30 cellular contexts compared by ENCODE assay signal in genomic region chr5:68189613-68190012, GRCh38. TPM values are rescaled to one million over a fixed set of nuclear protein-coding genes. Genes with fewer than 3 reads are reported as not detected.
DNase-seq lines count a peak whose midpoint lies in the region; ATAC-seq and TF ChIP-seq lines count a peak whose summit lies in the region.
"Had no signal": no experiment of that assay in that cellular context is flagged by ENCODE, and none has a peak within 500 bp of the region (broad histone marks: within the 10 kb centered on the region; RNA-seq: fewer than 3 reads in every experiment).

No MANE protein-coding gene starts in this region.

- no peak overlapping the region for H3K4me3 Mint-ChIP-seq in neural progenitor cell
- no peak overlapping the region for H3K4me3 Mint-ChIP-seq in activated CD8-positive, alpha-beta memory T cell treated with anti-CD3 and anti-CD28 coated beads, Interleukin-2, amount 10 ng/mL, durations not matched to agents 7 days and 5 days
- H3K4me3 Mint-ChIP-seq: activated CD4-positive, alpha-beta memory T cell treated with anti-CD3 and anti-CD28 coated beads, Interleukin-2, amount 10 ng/mL, durations not matched to agents 7 days and 5 days; activated naive CD4-positive, alpha-beta T cell treated with anti-CD3 and anti-CD28 coated beads for 36 hours; activated T-helper 1 cell treated with anti-CD3 and anti-CD28 coated beads, Interleukin-12 subunit alpha, Interleukin-12 subunit beta, Interleukin-2, Interleukin-4 antibody, amounts not matched to agents 30 ng/mL and 10 ng/mL and 1 ng/mL, durations not matched to agents 14 hours and 24 hours and 36 hours; IgD-negative memory B cell; naive B cell; stimulated activated naive CD8-positive, alpha-beta T cell treated with anti-CD3 and anti-CD28 coated beads, Interleukin-15, amount 100 ng/mL, for 72 hours; T-helper 2 cell treated with Interferon-gamma antibody and Interleukin-4, amounts not matched to agents 5 μg/mL and 100 μg/mL, for 36 hours had no signal

- H3K4me1 ChIP-seq in OCI-LY7 (ENCODE audit: insufficient read depth, low read length, poor library complexity, severe bottlenecking) (peaks cover 33% of the 10 kb centered on the region), neural progenitor cell (peaks cover 16% of the 10 kb centered on the region)
- H3K4me1 ChIP-seq: thyroid gland had no signal

- H3K27me3 ChIP-seq in neural progenitor cell = peaks cover 16% of the 10 kb centered on the region
- H3K27me3 ChIP-seq: BLaER1, gastrocnemius medialis, right lobe of liver, thyroid gland had no signal

- H3F3A ChIP-seq in neural progenitor cell (ENCODE audit: low read depth) = peaks cover 10% of the 10 kb centered on the region

- peaks cover 5% of the 10 kb centered on the region for H3K27me3 Mint-ChIP-seq in neural progenitor cell (ENCODE audit: insufficient read depth, low read depth)
- H3K27me3 Mint-ChIP-seq in activated CD8-positive, alpha-beta memory T cell treated with anti-CD3 and anti-CD28 coated beads, Interleukin-2, amount 10 ng/mL, durations not matched to agents 7 days and 5 days = no peaks in the 10 kb centered on the region
- H3K27me3 Mint-ChIP-seq: activated CD4-positive, alpha-beta memory T cell treated with anti-CD3 and anti-CD28 coated beads, Interleukin-2, amount 10 ng/mL, durations not matched to agents 7 days and 5 days; naive B cell; stimulated activated naive CD8-positive, alpha-beta T cell treated with anti-CD3 and anti-CD28 coated beads, Interleukin-15, amount 100 ng/mL, for 72 hours had no signal

- no peak overlapping the region for H3K4me3 ChIP-seq in OCI-LY7 (ENCODE audit: low read depth, low read length, poor library complexity, severe bottlenecking)
- H3K4me3 ChIP-seq in neural progenitor cell = no peak overlapping the region
- H3K4me3 ChIP-seq: BLaER1, gastrocnemius medialis, right lobe of liver, thyroid gland had no signal

- H3K36me3 ChIP-seq in OCI-LY7 (ENCODE audit: insufficient read depth, low read length) = no peaks in the 10 kb centered on the region
- no peaks in the 10 kb centered on the region for H3K36me3 ChIP-seq in neural progenitor cell
- H3K36me3 ChIP-seq: BLaER1, gastrocnemius medialis, right lobe of liver, thyroid gland had no signal

- TF ChIP-seq CTCF in OCI-LY7 (conservative IDR thresholded peaks at IDR 0.05; ENCODE audit: low read length) (no peak), neural progenitor cell (IDR thresholded peaks at IDR 0.05) (no peak)

- H3K36me3 Mint-ChIP-seq in neural progenitor cell = no peaks in the 10 kb centered on the region
- no peaks in the 10 kb centered on the region for H3K36me3 Mint-ChIP-seq in activated CD8-positive, alpha-beta memory T cell treated with anti-CD3 and anti-CD28 coated beads, Interleukin-2, amount 10 ng/mL, durations not matched to agents 7 days and 5 days
- H3K36me3 Mint-ChIP-seq: brain, naive B cell had no signal

- H3K9me3 Mint-ChIP-seq in neural progenitor cell = peaks cover 3% of the 10 kb centered on the region
- H3K9me3 Mint-ChIP-seq in activated CD8-positive, alpha-beta memory T cell treated with anti-CD3 and anti-CD28 coated beads, Interleukin-2, amount 10 ng/mL, durations not matched to agents 7 days and 5 days (ENCODE audit: low read depth) = no peaks in the 10 kb centered on the region
- H3K9me3 Mint-ChIP-seq: activated CD4-positive, alpha-beta memory T cell treated with anti-CD3 and anti-CD28 coated beads, Interleukin-2, amount 10 ng/mL, durations not matched to agents 7 days and 5 days; activated naive CD4-positive, alpha-beta T cell treated with anti-CD3 and anti-CD28 coated beads for 36 hours; activated T-helper 1 cell treated with anti-CD3 and anti-CD28 coated beads, Interleukin-12 subunit alpha, Interleukin-12 subunit beta, Interleukin-2, Interleukin-4 antibody, amounts not matched to agents 30 ng/mL and 10 ng/mL and 1 ng/mL, durations not matched to agents 14 hours and 24 hours and 36 hours; naive B cell; stimulated activated naive CD8-positive, alpha-beta T cell treated with anti-CD3 and anti-CD28 coated beads, Interleukin-15, amount 100 ng/mL, for 72 hours; T-helper 2 cell treated with Interferon-gamma antibody and Interleukin-4, amounts not matched to agents 5 μg/mL and 100 μg/mL, for 36 hours had no signal

- no TSS peak for BruUV-seq in OCI-LY7 (replicated peaks; lab: Mats Ljungman, UMichigan)

- intact Hi-C loops in OCI-LY7 (cut with micrococcal nuclease; ENCODE audit: unreplicated experiment) = no loop called here

- DNase-seq in DMS53 treated with DMSO at 0.1 percent for 48 hours (lab: John Stamatoyannopoulos, UW; ENCODE audit: unreplicated experiment) (peak; percentile 81), NCI-H2029 (lab: John Stamatoyannopoulos, UW) (peak; percentile 27), OCI-LY7 (ENCODE audit: low spot score) (no peak), neural progenitor cell (ENCODE audit: low spot score) (no peak), middle frontal gyrus (ENCODE audit: extremely low spot score, low spot score) (no peak)
- no peak for DNase-seq in activated CD8-positive, alpha-beta memory T cell treated with anti-CD3 and anti-CD28 coated beads, Interleukin-2, amount 10 ng/mL, durations not matched to agents 7 days and 5 days
- DNase-seq: activated CD4-positive, alpha-beta memory T cell treated with anti-CD3 and anti-CD28 coated beads, Interleukin-2, amount 10 ng/mL, durations not matched to agents 7 days and 5 days; activated CD4-positive, alpha-beta T cell treated with anti-CD3 and anti-CD28 coated beads for 1 hour; activated CD8-positive, alpha-beta memory T cell treated with anti-CD3 and anti-CD28 coated beads, Interleukin-2, amount 50 U/mL, for 48 hours; activated naive CD4-positive, alpha-beta T cell treated with anti-CD3 and anti-CD28 coated beads for 36 hours; cerebellar nuclear complex; gastrocnemius medialis; kidney; left ventricle myocardium superior; naive B cell; NCI-H187 treated with DMSO at 0.1 percent for 48 hours; NCI-H446 treated with DMSO at 0.1 percent for 48 hours; right lobe of liver; SIG-M5; stimulated activated CD4-positive, alpha-beta T cell treated with anti-CD3 and anti-CD28 coated beads, Interleukin-12 subunit alpha, Interleukin-12 subunit beta, amount 100 ng/mL, for 4 hours; stimulated activated CD4-positive, alpha-beta T cell treated with anti-CD3 and anti-CD28 coated beads, Interleukin-2, amount 100 ng/mL, for 48 hours; stimulated activated naive CD8-positive, alpha-beta T cell treated with anti-CD3 and anti-CD28 coated beads, Interleukin-15, amount 100 ng/mL, for 72 hours had no signal

- H3K27ac Mint-ChIP-seq in neural progenitor cell = peak overlapping the region; percentile 55
- H3K27ac Mint-ChIP-seq in activated CD8-positive, alpha-beta memory T cell treated with anti-CD3 and anti-CD28 coated beads, Interleukin-2, amount 10 ng/mL, durations not matched to agents 7 days and 5 days = no peak overlapping the region
- H3K27ac Mint-ChIP-seq: activated CD4-positive, alpha-beta memory T cell treated with anti-CD3 and anti-CD28 coated beads, Interleukin-2, amount 10 ng/mL, durations not matched to agents 7 days and 5 days; activated naive CD4-positive, alpha-beta T cell treated with anti-CD3 and anti-CD28 coated beads for 36 hours; activated T-helper 1 cell treated with anti-CD3 and anti-CD28 coated beads, Interleukin-12 subunit alpha, Interleukin-12 subunit beta, Interleukin-2, Interleukin-4 antibody, amounts not matched to agents 30 ng/mL and 10 ng/mL and 1 ng/mL, durations not matched to agents 14 hours and 24 hours and 36 hours; IgD-negative memory B cell; stimulated activated naive CD8-positive, alpha-beta T cell treated with anti-CD3 and anti-CD28 coated beads, Interleukin-15, amount 100 ng/mL, for 72 hours; T-helper 2 cell treated with Interferon-gamma antibody and Interleukin-4, amounts not matched to agents 5 μg/mL and 100 μg/mL, for 36 hours had no signal

- no peak for ATAC-seq in HG03135 (IDR thresholded peaks at IDR 0.05; ENCODE audit: unreplicated experiment)
- ATAC-seq in activated CD8-positive, alpha-beta memory T cell treated with anti-CD3 and anti-CD28 coated beads, Interleukin-2, amount 10 ng/mL, durations not matched to agents 7 days and 5 days = no peak
- ATAC-seq: gastrocnemius medialis; left ventricle myocardium superior; Panc1; stimulated activated naive CD8-positive, alpha-beta T cell treated with anti-CD3 and anti-CD28 coated beads, Interleukin-15, amount 100 ng/mL, for 72 hours had no signal

- H3K4me2 ChIP-seq in OCI-LY7 (ENCODE audit: low read length) (peak overlapping the region; percentile 39), neural progenitor cell (no peak overlapping the region)
- H3K4me2 ChIP-seq: BLaER1 had no signal

- H3K27ac ChIP-seq in OCI-LY7 (ENCODE audit: low read depth, low read length, poor library complexity, severe bottlenecking) (no peak overlapping the region), neural progenitor cell (no peak overlapping the region)
- H3K27ac ChIP-seq: BLaER1, gastrocnemius medialis, right lobe of liver, thyroid gland had no signal

- H2AFZ ChIP-seq in OCI-LY7 (ENCODE audit: low read length) (no peak overlapping the region; the same call in 1 of the 2 replicates), neural progenitor cell (replicated peaks) (no peak overlapping the region)

- H3K4me1 Mint-ChIP-seq in neural progenitor cell = peaks cover 60% of the 10 kb centered on the region
- peaks cover 3% of the 10 kb centered on the region for H3K4me1 Mint-ChIP-seq in activated CD8-positive, alpha-beta memory T cell treated with anti-CD3 and anti-CD28 coated beads, Interleukin-2, amount 10 ng/mL, durations not matched to agents 7 days and 5 days

- H3K79me2 ChIP-seq in OCI-LY7 (ENCODE audit: insufficient read depth, low read depth, low read length) (no peaks in the 10 kb centered on the region), neural progenitor cell (ENCODE audit: low read depth) (no peaks in the 10 kb centered on the region)

- POLR2A ChIA-PET in OCI-LY7 (lab: Charles Lee) = no interaction called here

- H3K9me3 ChIP-seq in OCI-LY7 (ENCODE audit: low read length) (no peaks in the 10 kb centered on the region), neural progenitor cell (ENCODE audit: low read depth) (no peaks in the 10 kb centered on the region)
- H3K9me3 ChIP-seq: gastrocnemius medialis, right lobe of liver, thyroid gland had no signal

- no peak overlapping the region for H3K9ac ChIP-seq in neural progenitor cell
- H3K9ac ChIP-seq: BLaER1 had no signal

- CTCF ChIA-PET in OCI-LY7 (lab: Charles Lee; ENCODE audit: unreplicated experiment) = no interaction called here
- CTCF ChIA-PET in activated CD8-positive, alpha-beta memory T cell treated with anti-CD3 and anti-CD28 coated beads, Interleukin-2, amount 10 ng/mL, durations not matched to agents 7 days and 5 days (lab: Charles Lee) = interaction anchor here (0.6 kb wide), 1 partner anchor 10 kb away, joined by 3 read pairs; no protein-coding TSS in a partner anchor

- H4K20me1 ChIP-seq in OCI-LY7 (ENCODE audit: insufficient read depth, low read length) = no peaks in the 10 kb centered on the region
- no peaks in the 10 kb centered on the region for H4K20me1 ChIP-seq in neural progenitor cell (ENCODE audit: low read depth)
- H4K20me1 ChIP-seq: BLaER1 had no signal

- no peaks in the 10 kb centered on the region for H3K9me2 ChIP-seq in OCI-LY7 (ENCODE audit: insufficient read depth, low read length)

RNA-seq across cellular contexts. Expression of gene PIK3R1, which starts 25.9 kb away (rescaled TPM):
- total RNA-seq in OCI-LY7 (2014; rRNA removed; shearing (Covaris generic)) = 14.9 and 15.8 TPM in 2 replicates
- total RNA-seq in OCI-LY7 (2022) (43.4 and 45.6 TPM in 2 replicates), neural progenitor cell (ENCODE audit: low replicate concordance) (19.7 and 24.2 TPM in 2 replicates)
- total RNA-seq in activated CD8-positive, alpha-beta memory T cell treated with anti-CD3 and anti-CD28 coated beads, Interleukin-2, amount 10 ng/mL, durations not matched to agents 7 days and 5 days = 10 to 100 TPM; 78.4 to 84.7 TPM

Comparison
In these comparisons a context has a peak if more than half of its experiments do, and no peak if none do; other contexts are left out.
1. DNase-seq: peak in DMS53 treated with DMSO at 0.1 percent for 48 hours (single experiment) and NCI-H2029 (single experiment); none in OCI-LY7 (single experiment), neural progenitor cell (single experiment), activated CD8-positive, alpha-beta memory T cell treated with anti-CD3 and anti-CD28 coated beads, Interleukin-2, amount 10 ng/mL, durations not matched to agents 7 days and 5 days (single experiment) and middle frontal gyrus (single experiment).